ENCODE assay signal across 10 cellular contexts in genomic region chr5:55982957-55983381, GRCh38. TPM values are rescaled to one million over a fixed set of nuclear protein-coding genes. Genes with fewer than 3 reads are reported as not detected.
A peak's percentile ranks its signal among the peaks of the same experiment; 100 is the strongest.
DNase-seq lines count a peak whose midpoint lies in the region; ATAC-seq and TF ChIP-seq lines count a peak whose summit lies in the region.
"Had no signal": no experiment of that assay in that cellular context is flagged by ENCODE, and none has a peak within 500 bp of the region (broad histone marks: within the 10 kb centered on the region; RNA-seq: fewer than 3 reads in every experiment).

No MANE protein-coding gene starts in this region.

- peaks cover 0 to 34% (median 18%) of the 10 kb centered on the region in 4 donors for H3K36me3 ChIP-seq in esophagus muscularis mucosa

- H3K9me3 Mint-ChIP-seq in progenitor cell of endocrine pancreas (ENCODE audit: low read depth): peaks cover 5% of the 10 kb centered on the region
- H3K9me3 Mint-ChIP-seq: naive B cell had no signal

- no peak overlapping the region for H3K27ac Mint-ChIP-seq in progenitor cell of endocrine pancreas

- POLR2A ChIA-PET in GM10248 (lab: Yijun Ruan, JAX): no interaction called here

- DNase-seq in NCI-H1417 (lab: John Stamatoyannopoulos, UW) (peak in 2 of 3 experiments; percentile 16 to 21), NCI-H1417 treated with DMSO at 0.1 percent for 48 hours (lab: John Stamatoyannopoulos, UW) (no peak), SW480 (ENCODE audit: low spot score) (peak; percentile 11), esophagus muscularis mucosa (ENCODE audit: extremely low spot score) (no peak), progenitor cell of endocrine pancreas (ENCODE audit: low spot score, unreplicated experiment) (no peak), GM10248 (ENCODE audit: extremely low spot score) (no peak)
- DNase-seq in activated CD4-positive, CD25-positive, alpha-beta regulatory T cell treated with anti-CD3 and anti-CD28 coated beads, Interleukin-2, amount 50 U/mL, for 72 hours: no peak
- DNase-seq: 8988T, naive B cell had no signal

- peaks cover 4% of the 10 kb centered on the region for H3K36me3 Mint-ChIP-seq in progenitor cell of endocrine pancreas (ENCODE audit: insufficient read depth)

- no peaks in the 10 kb centered on the region for H3K9me3 ChIP-seq in esophagus muscularis mucosa

- intact Hi-C loops in esophagus muscularis mucosa (cut with DNase I): loop anchor here (5.0 to 10.0 kb wide), 2 partner anchors 48 to 219 kb away; no protein-coding TSS in a partner anchor

- H3K4me1 Mint-ChIP-seq in progenitor cell of endocrine pancreas (ENCODE audit: low read depth): peaks cover 8% of the 10 kb centered on the region

- CTCF ChIA-PET in GM10248 (lab: Yijun Ruan, JAX): interaction anchor here (0.9 to 2.1 kb wide), 4 partner anchors 10 to 218 kb away, joined by 3 to 5 read pairs (median 4); no protein-coding TSS in a partner anchor

- no peak for ATAC-seq in HG03342 (IDR thresholded peaks at IDR 0.05; ENCODE audit: unreplicated experiment)

- TF ChIP-seq EP300 in esophagus muscularis mucosa (IDR thresholded peaks at IDR 0.05): no peak

- WGBS in esophagus muscularis mucosa: 62% methylated on average over 5 of the region's 5 CpGs

- H3K27ac ChIP-seq in esophagus muscularis mucosa (replicated peaks in 1 of 4): no peak overlapping the region

- no peak for TF ChIP-seq POLR2A in esophagus muscularis mucosa (IDR thresholded peaks at IDR 0.05; ENCODE audit: low read depth)

- peaks cover 38 to 77% (median 63%) of the 10 kb centered on the region in 4 donors for H3K4me1 ChIP-seq in esophagus muscularis mucosa

- no peaks in the 10 kb centered on the region for H3K27me3 ChIP-seq in esophagus muscularis mucosa

- H3K4me3 ChIP-seq in esophagus muscularis mucosa: no peak overlapping the region

- H3K27me3 Mint-ChIP-seq in progenitor cell of endocrine pancreas: no peaks in the 10 kb centered on the region
- H3K27me3 Mint-ChIP-seq: naive B cell had no signal

- no peak overlapping the region for H3K4me3 Mint-ChIP-seq in progenitor cell of endocrine pancreas (ENCODE audit: low read depth)
- H3K4me3 Mint-ChIP-seq: naive B cell had no signal

- TF ChIP-seq CTCF in esophagus muscularis mucosa (IDR thresholded peaks at IDR 0.05): peak; percentile 17 to 32 (median 22)
- peak; percentile 16 for TF ChIP-seq CTCF in progenitor cell of endocrine pancreas (IDR thresholded peaks at IDR 0.05; ENCODE audit: unreplicated experiment)
- no peak for TF ChIP-seq CTCF in GM10248 (IDR thresholded peaks at IDR 0.05; ENCODE audit: control extremely low read depth, extremely low read depth, low read depth, missing control alignments)

RNA-seq across cellular contexts. Expression of gene IL6ST, which starts 11.8 kb away (rescaled TPM):
- 100 to 1,000 TPM; 384 to 561 (median 517) TPM for total RNA-seq in esophagus muscularis mucosa
- total RNA-seq in progenitor cell of endocrine pancreas: 51.2 and 53.2 TPM in 2 replicates

Comparison
In these comparisons a context has a peak if more than half of its experiments do, and no peak if none do; other contexts are left out.
1. DNase-seq: peak in NCI-H1417 (2 of 3) and SW480 (single experiment); none in NCI-H1417 treated with DMSO at 0.1 percent for 48 hours (single experiment), esophagus muscularis mucosa (single experiment), progenitor cell of endocrine pancreas (single experiment), activated CD4-positive, CD25-positive, alpha-beta regulatory T cell treated with anti-CD3 and anti-CD28 coated beads, Interleukin-2, amount 50 U/mL, for 72 hours (single experiment) and GM10248 (single experiment).